In genomic region chr2:20985061-20985460, GRCh38 we compare ENCODE assay signal across 14 cellular contexts. TPM values are rescaled to one million over a fixed set of nuclear protein-coding genes. Genes with fewer than 3 reads are reported as not detected.
"Had no signal": no experiment of that assay in that cellular context is flagged by ENCODE, and none has a peak within 500 bp of the region (broad histone marks: within the 10 kb centered on the region; RNA-seq: fewer than 3 reads in every experiment).

No MANE protein-coding gene starts in this region.

- H3K9me3 ChIP-seq: heart left ventricle, neutrophil, vagina had no signal

- DNase-seq: activated CD4-positive, CD25-positive, alpha-beta regulatory T cell treated with anti-CD3 and anti-CD28 coated beads, Interleukin-2, amount 50 U/mL, for 72 hours; activated naive CD8-positive, alpha-beta T cell treated with anti-CD3 and anti-CD28 coated beads for 36 hours; anterior cingulate cortex; cerebellar nuclear complex; effector memory CD4-positive, alpha-beta T cell; heart left ventricle; naive B cell; retina; T-helper 9 cell had no signal

- ATAC-seq: heart left ventricle, left lobe of liver had no signal

- H3K36me3 ChIP-seq: heart left ventricle, neutrophil, vagina had no signal

- H3K4me3 ChIP-seq: heart left ventricle, vagina had no signal

- H3K27ac ChIP-seq: neutrophil, vagina had no signal

- H3K27me3 ChIP-seq: heart left ventricle, vagina had no signal

- H3K4me1 ChIP-seq: heart left ventricle had no signal

RNA-seq across cellular contexts. Expression of gene APOB, which starts 58.8 kb away (rescaled TPM):
- total RNA-seq: activated CD8-positive, alpha-beta memory T cell treated with anti-CD3 and anti-CD28 coated beads for 36 hours; activated naive CD8-positive, alpha-beta T cell treated with anti-CD3 and anti-CD28 coated beads for 36 hours; activated T-helper 1 cell treated with anti-CD3 and anti-CD28 coated beads, Interleukin-12 subunit alpha, Interleukin-12 subunit beta, Interleukin-2, Interleukin-4 antibody, amounts not matched to agents 30 ng/mL and 10 ng/mL and 1 ng/mL, durations not matched to agents 14 hours and 24 hours and 36 hours; vagina had no signal
